ENCODE assay signal across 9 cellular contexts in genomic region chr1:156115514-156116374, GRCh38.
DNase-seq lines count a peak whose midpoint lies in the region; ATAC-seq lines count a peak whose summit lies in the region.
"Had no signal": no experiment of that assay in that cellular context is flagged by ENCODE, and none has a peak within 500 bp of the region (broad histone marks: within the 10 kb centered on the region; RNA-seq: fewer than 3 reads in every experiment).

No MANE protein-coding gene starts in this region.

- no peaks in the 10 kb centered on the region for H3K27me3 ChIP-seq in layer of hippocampus (ENCODE audit: control insufficient read depth, insufficient read depth, low read length)

- H3K27ac Mint-ChIP-seq in stimulated activated naive B cell treated with anti-CD40 and anti-IgM and Interleukin-4, amounts not matched to agents 10 μg/mL and 1 μg/mL and 100 μg/mL, for 72 hours, result peak overlapping the region; percentile 91

- H3K27me3 Mint-ChIP-seq in stimulated activated naive B cell treated with anti-CD40 and anti-IgM and Interleukin-4, amounts not matched to agents 10 μg/mL and 1 μg/mL and 100 μg/mL, for 72 hours, result peaks cover 0 to 12% of the 10 kb centered on the region in 2 donors

- DNase-seq in NCI-H1694 (lab: John Stamatoyannopoulos, UW) (peak; percentile 25), NCI-H1694 treated with DMSO at 0.1 percent for 48 hours (lab: John Stamatoyannopoulos, UW) (no peak), OCI-M1 (lab: John Stamatoyannopoulos, UW) (peak; percentile 74), caudate nucleus (lab: John Stamatoyannopoulos, UW) (peak in 36 of 61 donors; percentile 10 to 75 (median 53))
- DNase-seq in stimulated activated naive B cell treated with anti-CD40 and anti-IgM and Interleukin-4, amounts not matched to agents 10 μg/mL and 1 μg/mL and 100 μg/mL, for 72 hours, result no peak
- DNase-seq: DND-41 had no signal

- peaks cover 48 to 78% of the 10 kb centered on the region in 2 donors for H3K4me1 Mint-ChIP-seq in stimulated activated naive B cell treated with anti-CD40 and anti-IgM and Interleukin-4, amounts not matched to agents 10 μg/mL and 1 μg/mL and 100 μg/mL, for 72 hours

- peak overlapping the region; percentile 88 to 92 for H3K4me3 Mint-ChIP-seq in stimulated activated naive B cell treated with anti-CD40 and anti-IgM and Interleukin-4, amounts not matched to agents 10 μg/mL and 1 μg/mL and 100 μg/mL, for 72 hours

- no peak for ATAC-seq in stimulated activated naive B cell treated with anti-CD40 and anti-IgM and Interleukin-4, amounts not matched to agents 10 μg/mL and 1 μg/mL and 100 μg/mL, for 72 hours (replicated peaks)
- no peak for ATAC-seq in HG02759 (IDR thresholded peaks at IDR 0.05; ENCODE audit: unreplicated experiment)
- ATAC-seq in HG03196 (IDR thresholded peaks at IDR 0.05; ENCODE audit: unreplicated experiment), result no peak

- no peaks in the 10 kb centered on the region for H3K9me3 Mint-ChIP-seq in stimulated activated naive B cell treated with anti-CD40 and anti-IgM and Interleukin-4, amounts not matched to agents 10 μg/mL and 1 μg/mL and 100 μg/mL, for 72 hours

- peaks cover 16 to 30% of the 10 kb centered on the region in 2 donors for H3K36me3 Mint-ChIP-seq in stimulated activated naive B cell treated with anti-CD40 and anti-IgM and Interleukin-4, amounts not matched to agents 10 μg/mL and 1 μg/mL and 100 μg/mL, for 72 hours

- H3K27ac ChIP-seq in caudate nucleus (ENCODE audit: low read depth, low read length) (peak overlapping the region; percentile 93), layer of hippocampus (ENCODE audit: low read depth, low read length) (peak overlapping the region; percentile 93)

Comparison
In these comparisons a context has a peak if more than half of its experiments do, and no peak if none do; other contexts are left out.
1. DNase-seq: peak in NCI-H1694 (single experiment), OCI-M1 (single experiment) and caudate nucleus (36 of 61); none in NCI-H1694 treated with DMSO at 0.1 percent for 48 hours (single experiment) and stimulated activated naive B cell treated with anti-CD40 and anti-IgM and Interleukin-4, amounts not matched to agents 10 μg/mL and 1 μg/mL and 100 μg/mL, for 72 hours (single experiment).